ENCODE assay signal across 25 cellular contexts in the genomic region with DNA sequence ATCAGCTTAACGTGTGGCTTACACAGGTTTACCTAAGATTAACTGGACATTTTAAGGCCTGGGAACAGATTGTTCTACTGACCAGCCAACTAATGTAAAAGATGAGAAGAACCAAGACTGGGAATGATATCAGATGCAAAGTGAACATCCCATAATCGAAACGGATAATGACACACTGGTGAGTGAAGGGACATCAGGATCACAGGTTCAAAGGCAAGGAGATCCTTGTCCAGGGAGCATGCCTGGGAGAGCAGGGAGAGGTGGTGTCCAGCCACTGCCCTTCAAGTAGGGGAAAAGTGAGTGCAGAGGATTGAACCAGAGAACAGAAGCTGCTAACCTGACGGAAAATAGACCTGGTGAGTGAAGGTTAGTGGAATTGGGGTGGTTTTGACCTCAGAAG.
"Had no signal": no experiment of that assay in that cellular context is flagged by ENCODE, and none has a peak within 500 bp of the region (broad histone marks: within the 10 kb centered on the region; RNA-seq: fewer than 3 reads in every experiment).

No MANE protein-coding gene starts in this region.

- DNase-seq: Kasumi-1; MV-4-11; NCI-H1048; NCI-H1105; NCI-H1417; NCI-H1436 treated with DMSO at 0.1 percent for 48 hours; NCI-H1694; NCI-H187 treated with DMSO at 0.1 percent for 48 hours; NCI-H2029 treated with DMSO at 0.1 percent for 48 hours; NCI-H2171 treated with DMSO at 0.1 percent for 48 hours; NCI-H345; NCI-H446 treated with DMSO at 0.1 percent for 48 hours; NCI-H510A treated with DMSO at 0.1 percent for 48 hours; NCI-H526; NK-92 treated with Interleukin-12 subunit alpha and Interleukin-12 subunit beta, amount 100 ng/mL, for 24 hours; PC-3; SHP77; T-helper 1 cell had no signal

- FAIRE-seq: HTR-8/SVneo, K562 had no signal

- H3K27ac ChIP-seq: HL-60, KMS-11, RWPE1 had no signal

- H3K4me3 ChIP-seq: K562 had no signal

- H3K4me2 ChIP-seq: KMS-11 had no signal

- H3K9ac ChIP-seq: KMS-11 had no signal

- ATAC-seq: K562, Panc1, PC-3, SK-N-SH treated with all-trans-retinoic acid at 6 μM for 48 hours had no signal
